Comparison of ENCODE assay signal across 22 cellular contexts in genomic region chr1:173758110-173758509, GRCh38. TPM values are rescaled to one million over a fixed set of nuclear protein-coding genes. Genes with fewer than 3 reads are reported as not detected.
DNase-seq lines count a peak whose midpoint lies in the region; ATAC-seq, FAIRE-seq and TF ChIP-seq lines count a peak whose summit lies in the region.
"Had no signal": no experiment of that assay in that cellular context is flagged by ENCODE, and none has a peak within 500 bp of the region (broad histone marks: within the 10 kb centered on the region; RNA-seq: fewer than 3 reads in every experiment).

No MANE protein-coding gene starts in this region.

- H4K20me1 ChIP-seq in HepG2 (ENCODE audit: insufficient read depth, low read length): no peaks in the 10 kb centered on the region

- intact Hi-C loops in HepG2 (cut with micrococcal nuclease; ENCODE audit: unreplicated experiment) (no loop called here), right lobe of liver (cut with DNase I) (no loop called here)

- no peak for TF ChIP-seq POLR2A in HepG2 (IDR thresholded peaks at IDR 0.05; ENCODE audit: insufficient read depth in 1 of 2, low read depth in 2 of 2, low read length in 2 of 2)
- TF ChIP-seq POLR2A in right lobe of liver (IDR thresholded peaks at IDR 0.05): no peak
- no peak for TF ChIP-seq POLR2A in GM18505 (IDR thresholded peaks at IDR 0.05; ENCODE audit: borderline replicate concordance, extremely low read depth, insufficient read depth, insufficient read length)

- H2AFZ ChIP-seq in HepG2 (ENCODE audit: low read length): no peak overlapping the region

- no peak overlapping the region for H3K4me3 Mint-ChIP-seq in T-helper 2 cell treated with Interferon-gamma antibody and Interleukin-4, amounts not matched to agents 5 μg/mL and 100 μg/mL, for 36 hours
- no peak overlapping the region for H3K4me3 Mint-ChIP-seq in WTC11
- H3K4me3 Mint-ChIP-seq in stimulated activated effector memory CD8-positive, alpha-beta T cell treated with anti-CD3 and anti-CD28 coated beads, Interleukin-12 subunit alpha, Interleukin-12 subunit beta, amount 100 ng/mL, for 72 hours: no peak overlapping the region
- H3K4me3 Mint-ChIP-seq: CD4-positive, alpha-beta T cell; HFFc6; IgD-negative memory B cell had no signal

- H3K36me3 Mint-ChIP-seq in T-helper 2 cell treated with Interferon-gamma antibody and Interleukin-4, amounts not matched to agents 5 μg/mL and 100 μg/mL, for 36 hours (ENCODE audit: low read depth): peaks cover 72% of the 10 kb centered on the region
- H3K36me3 Mint-ChIP-seq in WTC11: peaks cover 68% of the 10 kb centered on the region
- peaks cover 75% of the 10 kb centered on the region for H3K36me3 Mint-ChIP-seq in stimulated activated effector memory CD8-positive, alpha-beta T cell treated with anti-CD3 and anti-CD28 coated beads, Interleukin-12 subunit alpha, Interleukin-12 subunit beta, amount 100 ng/mL, for 72 hours

- no peak overlapping the region for H3K9ac ChIP-seq in HepG2 (ENCODE audit: insufficient read depth, low read depth, low read length)

- peaks cover 8 to 34% of the 10 kb centered on the region in 2 experiments for H3K36me3 ChIP-seq in HepG2 (replicated peaks in 1 of 2; ENCODE audit: control insufficient read depth in 1 of 2, insufficient read depth in 2 of 2, low read length in 2 of 2)
- peaks cover 0 to 32% (median 16%) of the 10 kb centered on the region in 4 donors for H3K36me3 ChIP-seq in right lobe of liver

- no peak for FAIRE-seq in HepG2 (lab: Jason Lieb, UNC)
- FAIRE-seq: A549, D721Med, G401.6, GM12891, GM18507, HTR-8/SVneo had no signal

- POLR2A ChIA-PET in HepG2 (lab: Yijun Ruan, JAX): no interaction called here
- POLR2A ChIA-PET in WTC11 (lab: Charles Lee): no interaction called here

- H3K27ac Mint-ChIP-seq in T-helper 2 cell treated with Interferon-gamma antibody and Interleukin-4, amounts not matched to agents 5 μg/mL and 100 μg/mL, for 36 hours: peak overlapping the region; percentile 50
- peak overlapping the region; percentile 36 for H3K27ac Mint-ChIP-seq in WTC11
- peak overlapping the region; percentile 50 for H3K27ac Mint-ChIP-seq in stimulated activated effector memory CD8-positive, alpha-beta T cell treated with anti-CD3 and anti-CD28 coated beads, Interleukin-12 subunit alpha, Interleukin-12 subunit beta, amount 100 ng/mL, for 72 hours
- H3K27ac Mint-ChIP-seq: CD4-positive, alpha-beta T cell; HFFc6; IgD-negative memory B cell had no signal

- H3K9me3 Mint-ChIP-seq in T-helper 2 cell treated with Interferon-gamma antibody and Interleukin-4, amounts not matched to agents 5 μg/mL and 100 μg/mL, for 36 hours: peaks cover 28% of the 10 kb centered on the region
- peaks cover 40% of the 10 kb centered on the region for H3K9me3 Mint-ChIP-seq in WTC11
- H3K9me3 Mint-ChIP-seq in stimulated activated effector memory CD8-positive, alpha-beta T cell treated with anti-CD3 and anti-CD28 coated beads, Interleukin-12 subunit alpha, Interleukin-12 subunit beta, amount 100 ng/mL, for 72 hours: peaks cover 6% of the 10 kb centered on the region

- H3K27me3 ChIP-seq in HepG2 (ENCODE audit: control insufficient read depth in 1 of 2, insufficient read depth in 2 of 2, low read length in 2 of 2) (no peaks in the 10 kb centered on the region), right lobe of liver (no peaks in the 10 kb centered on the region)

- ATAC-seq in HepG2 (no peak), right lobe of liver (no peak), WTC11 (no peak), GM18505 (IDR thresholded peaks at IDR 0.05; ENCODE audit: unreplicated experiment) (no peak)
- ATAC-seq in stimulated activated effector memory CD8-positive, alpha-beta T cell treated with anti-CD3 and anti-CD28 coated beads, Interleukin-12 subunit alpha, Interleukin-12 subunit beta, amount 100 ng/mL, for 72 hours: no peak
- ATAC-seq: A549 had no signal

- peaks cover 6% of the 10 kb centered on the region for H3K4me1 Mint-ChIP-seq in T-helper 2 cell treated with Interferon-gamma antibody and Interleukin-4, amounts not matched to agents 5 μg/mL and 100 μg/mL, for 36 hours (ENCODE audit: low read depth)
- H3K4me1 Mint-ChIP-seq in WTC11: no peaks in the 10 kb centered on the region
- H3K4me1 Mint-ChIP-seq in stimulated activated effector memory CD8-positive, alpha-beta T cell treated with anti-CD3 and anti-CD28 coated beads, Interleukin-12 subunit alpha, Interleukin-12 subunit beta, amount 100 ng/mL, for 72 hours: no peaks in the 10 kb centered on the region

- TF ChIP-seq RAD21 in HepG2 (CRISPR knock-in tag; IDR thresholded peaks at IDR 0.05): no peak

- no peaks in the 10 kb centered on the region for H3K79me2 ChIP-seq in HepG2 (ENCODE audit: insufficient read depth, low read length)

- H3K4me1 ChIP-seq in HepG2 (ENCODE audit: insufficient read depth, low read length): peaks cover 8% of the 10 kb centered on the region
- H3K4me1 ChIP-seq in right lobe of liver: peaks cover 0 to 8% (median 2%) of the 10 kb centered on the region in 4 donors
- H3K4me1 ChIP-seq: Caco-2 had no signal

- H3K4me2 ChIP-seq in HepG2 (ENCODE audit: low read depth, low read length): no peak overlapping the region
- H3K4me2 ChIP-seq: A549 had no signal

- in situ Hi-C loops in HepG2 (cut with HindIII; ENCODE audit: extremely low pct_ligation_motif_present, low pct_unique_long_range_greater_than_20kb): no loop called here

- no peak for DNase-seq in T-helper 2 cell treated with Interferon-gamma antibody and Interleukin-4, amounts not matched to agents 5 μg/mL and 100 μg/mL, for 36 hours (ENCODE audit: low spot score)
- DNase-seq in T-helper 2 cell (no peak), HepG2 (ENCODE audit: low spot score) (no peak), right lobe of liver (no peak), WTC11 (ENCODE audit: low spot score) (no peak), NCI-H2029 (lab: John Stamatoyannopoulos, UW) (no peak)
- DNase-seq in stimulated activated effector memory CD8-positive, alpha-beta T cell treated with anti-CD3 and anti-CD28 coated beads, Interleukin-12 subunit alpha, Interleukin-12 subunit beta, amount 100 ng/mL, for 72 hours (ENCODE audit: low spot score in 2 of 2): no peak
- DNase-seq: AML-193; Caco-2; CD4-positive, alpha-beta T cell; HCEC 1CT; HFFc6 had no signal

- H3K9me3 ChIP-seq in HepG2 (ENCODE audit: low read length): no peaks in the 10 kb centered on the region
- no peaks in the 10 kb centered on the region for H3K9me3 ChIP-seq in right lobe of liver
- H3K9me3 ChIP-seq: Caco-2 had no signal

- no peaks in the 10 kb centered on the region for H3K27me3 Mint-ChIP-seq in T-helper 2 cell treated with Interferon-gamma antibody and Interleukin-4, amounts not matched to agents 5 μg/mL and 100 μg/mL, for 36 hours (ENCODE audit: low read depth)
- H3K27me3 Mint-ChIP-seq in WTC11 (ENCODE audit: low read depth): no peaks in the 10 kb centered on the region
- H3K27me3 Mint-ChIP-seq: CD4-positive, alpha-beta T cell; IgD-negative memory B cell had no signal

- H3K27ac ChIP-seq in HepG2 (ENCODE audit: extremely low read length, insufficient read depth, low read length): no peak overlapping the region
- H3K27ac ChIP-seq in right lobe of liver: no peak overlapping the region
- H3K27ac ChIP-seq: 22Rv1, C4-2B had no signal

- TF ChIP-seq CTCF in HepG2 (CRISPR knock-in tag; IDR thresholded peaks at IDR 0.05): no peak
- no peak for TF ChIP-seq CTCF in right lobe of liver (IDR thresholded peaks at IDR 0.05)
- TF ChIP-seq CTCF in WTC11 (IDR thresholded peaks at IDR 0.05): no peak

- no peak overlapping the region for H3K4me3 ChIP-seq in HepG2 (replicated peaks in 1 of 3; ENCODE audit: insufficient read depth in 1 of 3, low read depth in 2 of 3, low read length in 3 of 3)
- no peak overlapping the region for H3K4me3 ChIP-seq in right lobe of liver
- H3K4me3 ChIP-seq: A549 had no signal

- TF ChIP-seq EP300 in HepG2 (IDR thresholded peaks at IDR 0.05; ENCODE audit: low read depth in 2 of 2, low read length in 2 of 2) (no peak), HepG2 (CRISPR knock-in tag; IDR thresholded peaks at IDR 0.05; ENCODE audit: borderline replicate concordance) (no peak)

- CTCF ChIA-PET in HepG2 (lab: Yijun Ruan, JAX; ENCODE audit: low intra/inter-chr PET ratio, low total read pairs) (no interaction called here), WTC11 (lab: Charles Lee) (no interaction called here)

- WGBS in HepG2 (ENCODE audit: low lambda C conversion rate): 97% methylated on average over 7 of the region's 7 CpGs
- 86% methylated on average over 6 of the region's 7 CpGs for WGBS in right lobe of liver (ENCODE audit: insufficient coverage, low coverage, low lambda C conversion rate, missing lambda C conversion rate)

- BruUV-seq in HepG2 (replicated peaks; lab: Mats Ljungman, UMichigan): no TSS peak

TF ChIP-seq in HepG2, 621 proteins besides CTCF, POLR2A, EP300 and RAD21 (continues in another document):
- TF ChIP-seq NAIF1 (CRISPR knock-in tag; IDR thresholded peaks at IDR 0.05; ENCODE audit: borderline replicate concordance) (no peak), ZMYM3 (CRISPR knock-in tag; IDR thresholded peaks at IDR 0.05) (no peak)

RNA-seq across cellular contexts. Expression of gene KLHL20, which starts 43.3 kb away (rescaled TPM):
- total RNA-seq in HepG2 (2016; rRNA removed; fragmentation: Illumina TruSeq; extraction: Trizol) (14.3 and 18.8 TPM in 2 replicates), right lobe of liver (10 to 100 TPM in 5 of 6 experiments, 1 to 10 TPM in 1; 9.2 to 15.5 (median 12.5) TPM), WTC11 (2021) (10.4 to 12.5 TPM (median 12.1 TPM) in 3 replicates)
- 2.4 and 2.5 TPM in 2 replicates for total RNA-seq in HepG2 (2016; cell fraction: cytosol; rRNA removed; fragmentation: Illumina TruSeq; extraction: Trizol; ENCODE audit: low read depth)
- 14.9 and 16.8 TPM in 2 replicates for total RNA-seq in HepG2 (2016; cell fraction: insoluble cytoplasmic fraction; rRNA removed; fragmentation: Illumina TruSeq; extraction: Trizol)
- total RNA-seq in HepG2 (2016; cell fraction: membrane; rRNA removed; fragmentation: Illumina TruSeq; extraction: Trizol): 4.0 and 4.7 TPM in 2 replicates
- 14.8 and 15.8 TPM in 2 replicates for total RNA-seq in HepG2 (2016; cell fraction: nucleus; rRNA removed; fragmentation: Illumina TruSeq; extraction: Trizol)
- polyA plus RNA-seq in HepG2 (2011; rRNA removed): 7.4 and 7.6 TPM in 2 replicates
- 4.5 and 6.7 TPM in 2 replicates for polyA plus RNA-seq in HepG2 (2011; cell fraction: cytosol; rRNA removed)
- polyA plus RNA-seq in HepG2 (2011; cell fraction: nucleus; rRNA removed): 7.4 and 7.5 TPM in 2 replicates
- polyA plus RNA-seq in HepG2 (2012): 7.7 and 9.3 TPM in 2 replicates
- 0.67 and 0.69 TPM in 2 replicates for polyA plus RNA-seq in HepG2 (2016; cell fraction: cytosol; fragmentation: Illumina TruSeq; extraction: Trizol; ENCODE audit: low read depth)
- polyA plus RNA-seq in HepG2 (2016; cell fraction: insoluble cytoplasmic fraction; fragmentation: Illumina TruSeq; extraction: Trizol; ENCODE audit: low read depth): 12.9 and 13.2 TPM in 2 replicates
- polyA plus RNA-seq in HepG2 (2016; cell fraction: membrane; fragmentation: Illumina TruSeq; extraction: Trizol; ENCODE audit: low read depth): 1.3 and 1.6 TPM in 2 replicates
- polyA plus RNA-seq in HepG2 (2016; cell fraction: nucleus; fragmentation: Illumina TruSeq; extraction: Trizol; ENCODE audit: insufficient read depth, low read depth): 9.9 and 10.8 TPM in 2 replicates
- 7.8 and 22.8 TPM in 2 replicates for polyA minus RNA-seq in HepG2 (2011; rRNA and poly(A)+ RNA removed; ENCODE audit: low replicate concordance)
- polyA minus RNA-seq in HepG2 (2011; cell fraction: cytosol; rRNA and poly(A)+ RNA removed): 4.9 TPM in 2 replicates
- 20.4 and 23.3 TPM in 2 replicates for polyA minus RNA-seq in HepG2 (2011; cell fraction: nucleus; rRNA and poly(A)+ RNA removed)
